In genomic region chr6:113630365-113630737, GRCh38 we compare ENCODE assay signal across 13 cellular contexts.
A peak's percentile ranks its signal among the peaks of the same experiment; 100 is the strongest.
DNase-seq lines count a peak whose midpoint lies in the region; ATAC-seq and TF ChIP-seq lines count a peak whose summit lies in the region.
"Had no signal": no experiment of that assay in that cellular context is flagged by ENCODE, and none has a peak within 500 bp of the region (broad histone marks: within the 10 kb centered on the region; RNA-seq: fewer than 3 reads in every experiment).

No MANE protein-coding gene starts in this region.

- H3K79me2 ChIP-seq in fibroblast of lung (ENCODE audit: control insufficient read depth, insufficient read depth, low read length) (no peaks in the 10 kb centered on the region), smooth muscle cell (ENCODE audit: low read depth) (no peaks in the 10 kb centered on the region)

- no peak overlapping the region for H3K27ac ChIP-seq in fibroblast of lung (ENCODE audit: insufficient read depth, low read length)
- H3K27ac ChIP-seq in smooth muscle cell (ENCODE audit: low read depth): peak overlapping the region; percentile 98

- TF ChIP-seq CTCF in fibroblast of lung (conservative IDR thresholded peaks at IDR 0.05 in 1 of 2, IDR thresholded peaks at IDR 0.05 in 1 of 2; ENCODE audit: low read depth in 1 of 2, low read length in 2 of 2) (no peak), smooth muscle cell (IDR thresholded peaks at IDR 0.05; ENCODE audit: borderline replicate concordance, insufficient read depth, poor library complexity, severe bottlenecking) (no peak)

- H3K9me3 ChIP-seq in fibroblast of lung (ENCODE audit: control insufficient read depth, insufficient read depth, low read depth, low read length) (no peaks in the 10 kb centered on the region), smooth muscle cell (replicated peaks; ENCODE audit: low read depth) (no peaks in the 10 kb centered on the region)
- H3K9me3 ChIP-seq: Peyer's patch had no signal

- no peak overlapping the region for H3K4me3 ChIP-seq in fibroblast of lung (replicated peaks in 1 of 4; ENCODE audit: control extremely low read depth in 1 of 4, insufficient read depth in 1 of 4, low read depth in 3 of 4, low read length in 4 of 4)
- no peak overlapping the region for H3K4me3 ChIP-seq in smooth muscle cell

- H3F3A ChIP-seq in smooth muscle cell (ENCODE audit: low read depth): peaks cover 12% of the 10 kb centered on the region

- H2AFZ ChIP-seq in fibroblast of lung (ENCODE audit: low read length) (no peak overlapping the region), smooth muscle cell (ENCODE audit: low read depth) (no peak overlapping the region)

- H4K20me1 ChIP-seq in fibroblast of lung (ENCODE audit: control insufficient read depth, extremely low read depth, insufficient read depth, low read length): no peaks in the 10 kb centered on the region
- H4K20me1 ChIP-seq in smooth muscle cell (ENCODE audit: low read depth): no peaks in the 10 kb centered on the region

- H3K4me1 ChIP-seq in fibroblast of lung (ENCODE audit: control insufficient read depth, extremely low read depth, insufficient read depth, low read length) (peaks cover 11% of the 10 kb centered on the region), smooth muscle cell (ENCODE audit: low read depth) (peaks cover 23% of the 10 kb centered on the region)

- H3K4me2 ChIP-seq in fibroblast of lung (ENCODE audit: extremely low read depth, insufficient read depth, low read length): no peak overlapping the region
- peak overlapping the region; percentile 62 for H3K4me2 ChIP-seq in smooth muscle cell

- no peaks in the 10 kb centered on the region for H3K36me3 ChIP-seq in fibroblast of lung (ENCODE audit: control insufficient read depth, insufficient read depth, low read length)
- no peaks in the 10 kb centered on the region for H3K36me3 ChIP-seq in smooth muscle cell (ENCODE audit: low read depth)
- H3K36me3 ChIP-seq: Peyer's patch had no signal

- H3K27me3 ChIP-seq in fibroblast of lung (ENCODE audit: control insufficient read depth, insufficient read depth, low read length) (no peaks in the 10 kb centered on the region), smooth muscle cell (ENCODE audit: low read depth) (no peaks in the 10 kb centered on the region)
- H3K27me3 ChIP-seq: Peyer's patch had no signal

- peak; percentile 26 for DNase-seq in NCI-H1436 (lab: John Stamatoyannopoulos, UW)
- DNase-seq in NCI-H1436 treated with DMSO at 0.1 percent for 48 hours (lab: John Stamatoyannopoulos, UW): no peak
- peak; percentile 29 for DNase-seq in RPMI8226
- peak; percentile 35 to 81 for DNase-seq in fibroblast of lung (ENCODE audit: low read depth in 2 of 2)
- no peak for DNase-seq in smooth muscle cell (lab: John Stamatoyannopoulos, UW; ENCODE audit: unreplicated experiment)
- no peak for DNase-seq in NCI-H1417 treated with DMSO at 0.1 percent for 48 hours (lab: John Stamatoyannopoulos, UW)
- DNase-seq in A172 (ENCODE audit: low spot score): no peak
- DNase-seq: activated naive CD4-positive, alpha-beta T cell; GOT3; left colon; NCI-H1694 had no signal

- H3K9ac ChIP-seq in fibroblast of lung (ENCODE audit: insufficient read depth, low read length) (no peak overlapping the region), smooth muscle cell (ENCODE audit: low read depth) (peak overlapping the region; percentile 87)

- ATAC-seq in HG03175 (IDR thresholded peaks at IDR 0.05; ENCODE audit: unreplicated experiment): no peak

Comparison
In these comparisons a context has a peak if more than half of its experiments do, and no peak if none do; other contexts are left out.
1. DNase-seq: peak in NCI-H1436 (single experiment), RPMI8226 (single experiment) and fibroblast of lung (2 of 2); none in NCI-H1436 treated with DMSO at 0.1 percent for 48 hours (single experiment), smooth muscle cell (single experiment), NCI-H1417 treated with DMSO at 0.1 percent for 48 hours (single experiment) and A172 (single experiment).